1 cellular context compared by ENCODE assay signal in the genomic region with DNA sequence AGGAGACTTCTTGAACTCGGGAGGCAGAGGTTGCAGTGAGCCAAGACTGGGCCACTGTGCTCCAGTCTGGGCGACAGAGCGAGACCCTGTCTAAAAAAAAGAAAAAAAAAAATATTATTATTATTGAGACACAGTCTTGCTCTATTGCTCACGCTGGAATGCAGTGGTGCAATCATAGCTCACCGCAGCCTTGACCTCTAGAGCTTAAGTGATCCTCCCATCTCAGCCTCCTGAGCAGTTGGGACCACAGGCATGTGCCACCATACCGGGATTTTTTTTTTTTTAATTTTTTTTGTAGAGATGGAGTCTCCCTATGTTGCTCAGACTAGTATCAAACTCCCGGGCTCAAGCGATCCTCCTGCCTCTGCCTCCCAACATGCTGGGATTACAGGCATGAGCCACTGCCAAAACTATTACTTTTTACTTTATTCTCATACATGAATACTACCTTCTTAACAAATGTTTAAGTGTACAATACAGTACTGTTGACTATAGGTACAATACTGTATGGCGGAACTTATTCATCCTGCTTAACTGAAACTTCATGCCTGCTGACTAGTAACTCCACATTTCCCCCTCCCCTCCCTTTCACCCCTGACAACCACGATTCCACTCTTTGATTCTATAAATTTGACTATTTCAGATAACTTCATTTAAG.
TF ChIP-seq lines count a peak whose summit lies in the region.

No MANE protein-coding gene starts in this region.

TF ChIP-seq in HepG2, 621 proteins besides CTCF, POLR2A, EP300 and RAD21:
- no peak for TF ChIP-seq ZFP82 (CRISPR knock-in tag; IDR thresholded peaks at IDR 0.05; ENCODE audit: borderline replicate concordance)
- peak; percentile 92 for TF ChIP-seq ZNF770 (CRISPR knock-in tag; IDR thresholded peaks at IDR 0.05)
- TF ChIP-seq ZBTB33 (CRISPR knock-in tag; IDR thresholded peaks at IDR 0.05): peak; percentile 36; the same call in 1 of the 2 replicates
- TF ChIP-seq ZNF317 (CRISPR knock-in tag; IDR thresholded peaks at IDR 0.05): no peak
- TF ChIP-seq HNRNPK (IDR thresholded peaks at IDR 0.05; ENCODE audit: low read depth, low read length, poor library complexity, severe bottlenecking): peak; percentile 78
TF ChIP-seq in HepG2: peak in this region for 3.
